In the genomic region with DNA sequence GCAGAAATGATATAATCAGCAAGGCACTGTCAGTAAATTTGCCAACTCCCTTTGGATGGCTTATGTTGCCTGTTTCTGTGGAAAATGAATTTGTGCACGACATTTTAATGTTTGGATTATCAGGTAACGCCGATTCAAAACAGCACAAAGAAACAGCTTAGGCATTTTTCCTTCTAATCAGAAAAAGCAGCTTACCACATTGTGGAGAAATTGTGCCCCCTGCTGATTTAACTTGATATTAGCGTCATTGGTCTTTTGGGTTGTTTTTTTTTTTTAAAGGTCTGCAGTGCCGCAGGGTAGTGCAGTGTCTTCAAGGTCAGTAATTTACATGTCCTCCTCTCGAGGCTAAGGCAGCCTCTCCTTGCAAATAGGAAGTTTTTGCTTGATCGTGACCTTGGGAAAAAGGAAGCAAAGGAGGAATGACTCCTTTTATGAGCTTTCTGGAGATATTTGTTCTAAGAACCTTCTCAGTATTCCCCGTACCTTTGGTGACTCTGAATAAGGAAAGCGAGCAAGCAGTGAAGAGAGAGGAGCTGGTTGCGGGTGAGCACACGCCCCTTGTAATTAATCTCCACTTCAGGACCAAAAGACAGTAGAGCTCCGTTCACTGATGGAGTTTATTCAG, we compare ENCODE assay signal across 9 cellular contexts.
DNase-seq lines count a peak whose midpoint lies in the region; ATAC-seq, FAIRE-seq and TF ChIP-seq lines count a peak whose summit lies in the region.
"Had no signal": no experiment of that assay in that cellular context is flagged by ENCODE, and none has a peak within 500 bp of the region (broad histone marks: within the 10 kb centered on the region; RNA-seq: fewer than 3 reads in every experiment).

No MANE protein-coding gene starts in this region.

- no peaks in the 10 kb centered on the region for H3K36me3 Mint-ChIP-seq in astrocyte (ENCODE audit: low read depth, unreplicated experiment)
- H3K36me3 Mint-ChIP-seq: IgD-negative memory B cell had no signal

- no peaks in the 10 kb centered on the region for H4K20me1 ChIP-seq in astrocyte (ENCODE audit: insufficient read depth, low read length)

- H3K4me2 ChIP-seq in astrocyte (ENCODE audit: low read length), result peak overlapping the region; percentile 77

- peak overlapping the region; percentile 31 for H2AFZ ChIP-seq in astrocyte (ENCODE audit: low read depth, low read length)

- H3K9me3 ChIP-seq in astrocyte (ENCODE audit: insufficient read depth, low read depth, low read length), result no peaks in the 10 kb centered on the region

- H3K4me1 ChIP-seq in astrocyte (ENCODE audit: insufficient read depth, low read length), result no peaks in the 10 kb centered on the region

- DNase-seq in AG20443 (ENCODE audit: low spot score), result peak; percentile 72
- DNase-seq in GM12892 (ENCODE audit: insufficient read length), result peak; percentile 10
- peak; percentile 34 for DNase-seq in HuH-7.5 (ENCODE audit: low spot score)
- DNase-seq in NCI-H82 (lab: John Stamatoyannopoulos, UW), result peak; percentile 90
- DNase-seq in astrocyte (ENCODE audit: low read depth), result peak; percentile 41
- peak; percentile 48 for DNase-seq in iPS DF 19.7 (ENCODE audit: low read depth, low spot score)
- peak; percentile 24 for DNase-seq in smooth muscle cell of the brain vasculature (ENCODE audit: low read depth, low spot score)

- no peaks in the 10 kb centered on the region for H3K79me2 ChIP-seq in astrocyte (ENCODE audit: insufficient read depth, low read length)

- no peak for ATAC-seq in GM18520 (IDR thresholded peaks at IDR 0.05; ENCODE audit: unreplicated experiment)

- no peak overlapping the region for H3K4me3 ChIP-seq in astrocyte (ENCODE audit: insufficient read depth, low read depth, low read length)

- FAIRE-seq in GM12892 (lab: Jason Lieb, UNC) (peak; percentile 17), astrocyte (lab: Jason Lieb, UNC) (peak; percentile 43)

- TF ChIP-seq POLR2A in GM12892 (IDR thresholded peaks at IDR 0.05; ENCODE audit: low read depth, low read length), result no peak

- no peaks in the 10 kb centered on the region for H3K27me3 Mint-ChIP-seq in astrocyte (ENCODE audit: low read depth, unreplicated experiment)

- H3K27me3 ChIP-seq in astrocyte (ENCODE audit: insufficient read depth, low read length), result no peaks in the 10 kb centered on the region

- peaks cover 6% of the 10 kb centered on the region for H3K4me1 Mint-ChIP-seq in astrocyte (ENCODE audit: low read depth, unreplicated experiment)

- H3K36me3 ChIP-seq in astrocyte (ENCODE audit: insufficient read depth, low read length), result no peaks in the 10 kb centered on the region

- H3K27ac Mint-ChIP-seq in astrocyte (ENCODE audit: unreplicated experiment), result no peak overlapping the region
- H3K27ac Mint-ChIP-seq: IgD-negative memory B cell had no signal

- H3K9ac ChIP-seq in astrocyte (ENCODE audit: low read length), result peak overlapping the region; percentile 57

- H3K27ac ChIP-seq in astrocyte (ENCODE audit: low read depth, low read length), result no peak overlapping the region

- H3K4me3 Mint-ChIP-seq in astrocyte (ENCODE audit: unreplicated experiment), result no peak overlapping the region
- H3K4me3 Mint-ChIP-seq: IgD-negative memory B cell had no signal

- no peaks in the 10 kb centered on the region for H3K9me3 Mint-ChIP-seq in astrocyte (ENCODE audit: unreplicated experiment)
- H3K9me3 Mint-ChIP-seq: IgD-negative memory B cell had no signal

- TF ChIP-seq CTCF in astrocyte (IDR thresholded peaks at IDR 0.05; ENCODE audit: insufficient read depth, low read depth, low read length), result peak; percentile 78

Comparison
In these comparisons a context has a peak if more than half of its experiments do, and no peak if none do; other contexts are left out.
1. DNase-seq: peak in every context shown above with its lines; median percentile 90 in NCI-H82; 72 in AG20443; 48 in iPS DF 19.7; 41 in astrocyte; 34 in HuH-7.5; 24 in smooth muscle cell of the brain vasculature; 10 in GM12892.